8 cellular contexts compared by ENCODE assay signal in the genomic region with DNA sequence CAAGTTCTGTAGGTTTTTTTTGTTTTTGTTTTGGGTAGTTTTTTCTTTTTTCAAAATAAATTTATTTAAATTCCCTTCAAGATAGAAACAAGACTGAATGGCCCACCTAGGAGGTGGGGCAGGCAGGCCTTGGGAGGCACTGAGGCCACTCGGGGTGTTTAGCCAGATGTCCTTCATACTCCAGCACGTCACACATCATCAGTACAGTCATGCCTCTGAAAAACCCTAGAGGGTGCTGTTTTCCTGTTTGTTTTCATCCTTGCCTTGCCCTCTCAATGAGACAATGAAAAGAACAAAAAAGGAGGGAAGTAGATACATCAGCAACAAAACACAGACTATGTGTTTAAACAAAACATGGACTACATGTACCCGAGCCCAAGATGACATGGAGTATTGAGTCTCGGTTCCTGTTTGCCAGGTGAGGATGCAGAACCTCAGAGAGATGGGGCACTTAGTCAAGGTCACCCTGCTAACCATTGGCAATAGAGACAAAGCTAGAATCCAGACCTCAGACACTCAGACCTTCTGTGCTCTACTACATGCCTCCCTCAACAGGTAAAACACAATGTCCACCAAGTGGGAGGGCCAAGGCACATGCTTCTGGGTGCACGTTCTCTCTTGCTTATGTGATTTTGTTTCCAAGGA. TPM values are rescaled to one million over a fixed set of nuclear protein-coding genes. Genes with fewer than 3 reads are reported as not detected.
DNase-seq lines count a peak whose midpoint lies in the region; ATAC-seq and TF ChIP-seq lines count a peak whose summit lies in the region.

No MANE protein-coding gene starts in this region.

- no peak overlapping the region for H3K27ac Mint-ChIP-seq in HFFc6
- H3K27ac Mint-ChIP-seq in stimulated activated effector memory CD8-positive, alpha-beta T cell treated with anti-CD3 and anti-CD28 coated beads, Interleukin-12 subunit alpha, Interleukin-12 subunit beta, amount 100 ng/mL, for 72 hours = no peak overlapping the region

- H3K9me3 Mint-ChIP-seq in HFFc6 = no peaks in the 10 kb centered on the region
- H3K9me3 Mint-ChIP-seq in stimulated activated effector memory CD8-positive, alpha-beta T cell treated with anti-CD3 and anti-CD28 coated beads, Interleukin-12 subunit alpha, Interleukin-12 subunit beta, amount 100 ng/mL, for 72 hours = no peaks in the 10 kb centered on the region

- POLR2A ChIA-PET in AG04449 (lab: Yijun Ruan, JAX) = no interaction called here

- CTCF ChIA-PET in AG04449 (lab: Yijun Ruan, JAX) = no interaction called here

- DNase-seq in AG04449 (ENCODE audit: low read depth, low spot score) (no peak), GM04503 (ENCODE audit: low read depth) (peak; percentile 7), HFFc6 (peak; percentile 9), NCI-H2029 treated with DMSO at 0.1 percent for 48 hours (lab: John Stamatoyannopoulos, UW) (peak; percentile 75), hepatic stellate cell (ENCODE audit: low spot score) (peak; percentile 19), hippocampal formation (lab: John Stamatoyannopoulos, UW) (no peak)
- DNase-seq in stimulated activated effector memory CD8-positive, alpha-beta T cell treated with anti-CD3 and anti-CD28 coated beads, Interleukin-12 subunit alpha, Interleukin-12 subunit beta, amount 100 ng/mL, for 72 hours (ENCODE audit: low spot score in 2 of 2) = no peak

- H3K36me3 Mint-ChIP-seq in HFFc6 (ENCODE audit: low read depth) = no peaks in the 10 kb centered on the region
- no peaks in the 10 kb centered on the region for H3K36me3 Mint-ChIP-seq in stimulated activated effector memory CD8-positive, alpha-beta T cell treated with anti-CD3 and anti-CD28 coated beads, Interleukin-12 subunit alpha, Interleukin-12 subunit beta, amount 100 ng/mL, for 72 hours

- peaks cover 14% of the 10 kb centered on the region for H3K4me1 Mint-ChIP-seq in HFFc6 (ENCODE audit: low read depth)
- H3K4me1 Mint-ChIP-seq in stimulated activated effector memory CD8-positive, alpha-beta T cell treated with anti-CD3 and anti-CD28 coated beads, Interleukin-12 subunit alpha, Interleukin-12 subunit beta, amount 100 ng/mL, for 72 hours = peaks cover 20% of the 10 kb centered on the region

- ATAC-seq in stimulated activated effector memory CD8-positive, alpha-beta T cell treated with anti-CD3 and anti-CD28 coated beads, Interleukin-12 subunit alpha, Interleukin-12 subunit beta, amount 100 ng/mL, for 72 hours = peak; percentile 86

- no peak overlapping the region for H3K4me3 Mint-ChIP-seq in HFFc6
- no peak overlapping the region for H3K4me3 Mint-ChIP-seq in stimulated activated effector memory CD8-positive, alpha-beta T cell treated with anti-CD3 and anti-CD28 coated beads, Interleukin-12 subunit alpha, Interleukin-12 subunit beta, amount 100 ng/mL, for 72 hours

- no peak overlapping the region for H3K4me3 ChIP-seq in AG04449 (ENCODE audit: low read depth, low read length)

- no peaks in the 10 kb centered on the region for H3K27me3 Mint-ChIP-seq in HFFc6 (ENCODE audit: insufficient read depth)

- TF ChIP-seq CTCF in AG04449 (IDR thresholded peaks at IDR 0.05; ENCODE audit: insufficient read depth, low read length, missing control alignments) = peak; percentile 22
- TF ChIP-seq CTCF in HFFc6 (IDR thresholded peaks at IDR 0.05) = peak; percentile 66
- TF ChIP-seq CTCF in VCaP (conservative IDR thresholded peaks at IDR 0.05) = peak; percentile 57

- no peak overlapping the region for H3K27ac ChIP-seq in VCaP

RNA-seq across cellular contexts. Expression of a gene that starts 26.8 kb away (rescaled TPM):
- not detected for total RNA-seq in HFFc6 (2021; fragmentation: NEBNext Ultra II Directional; extraction: Animal tissue kit (Norgen Biotek cat#: 25700))

Comparison
In these comparisons a context has a peak if more than half of its experiments do, and no peak if none do; other contexts are left out.
1. DNase-seq: peak in GM04503 (single experiment), HFFc6 (single experiment), NCI-H2029 treated with DMSO at 0.1 percent for 48 hours (single experiment) and hepatic stellate cell (single experiment); none in AG04449 (single experiment), stimulated activated effector memory CD8-positive, alpha-beta T cell treated with anti-CD3 and anti-CD28 coated beads, Interleukin-12 subunit alpha, Interleukin-12 subunit beta, amount 100 ng/mL, for 72 hours (0 of 2) and hippocampal formation (0 of 2).
2. Peak in every context shown above with its lines, with median percentiles within 50 percentile points of each other: CTCF ChIP-seq.